ENCODE assay signal across 3 cellular contexts in the genomic region with DNA sequence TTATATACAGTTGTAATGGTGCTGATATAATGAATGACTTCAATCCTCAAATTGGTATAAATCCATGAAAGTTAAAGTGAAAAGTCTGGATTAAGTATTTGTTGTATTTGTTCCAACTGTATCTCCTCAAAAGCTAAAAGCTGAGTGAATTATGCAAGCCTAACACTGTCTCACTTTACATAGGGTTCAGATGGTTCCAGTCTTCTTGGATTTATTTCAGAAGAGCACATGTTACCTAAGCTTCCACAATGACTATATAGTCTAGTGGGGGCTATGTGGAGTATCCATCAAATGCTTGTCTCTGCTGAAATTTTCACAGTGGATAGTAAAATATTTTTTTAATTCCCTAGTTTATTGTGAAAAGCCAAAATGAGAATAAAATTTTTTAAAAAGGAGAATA.
"Had no signal": no experiment of that assay in that cellular context is flagged by ENCODE, and none has a peak within 500 bp of the region (broad histone marks: within the 10 kb centered on the region; RNA-seq: fewer than 3 reads in every experiment).

No MANE protein-coding gene starts in this region.

- ATAC-seq: GM12878 had no signal

- DNase-seq: GDM1, GF-D8 had no signal

- H3K4me3 ChIP-seq: GM12878 had no signal
